Comparison of ENCODE assay signal across 8 cellular contexts in the genomic region with DNA sequence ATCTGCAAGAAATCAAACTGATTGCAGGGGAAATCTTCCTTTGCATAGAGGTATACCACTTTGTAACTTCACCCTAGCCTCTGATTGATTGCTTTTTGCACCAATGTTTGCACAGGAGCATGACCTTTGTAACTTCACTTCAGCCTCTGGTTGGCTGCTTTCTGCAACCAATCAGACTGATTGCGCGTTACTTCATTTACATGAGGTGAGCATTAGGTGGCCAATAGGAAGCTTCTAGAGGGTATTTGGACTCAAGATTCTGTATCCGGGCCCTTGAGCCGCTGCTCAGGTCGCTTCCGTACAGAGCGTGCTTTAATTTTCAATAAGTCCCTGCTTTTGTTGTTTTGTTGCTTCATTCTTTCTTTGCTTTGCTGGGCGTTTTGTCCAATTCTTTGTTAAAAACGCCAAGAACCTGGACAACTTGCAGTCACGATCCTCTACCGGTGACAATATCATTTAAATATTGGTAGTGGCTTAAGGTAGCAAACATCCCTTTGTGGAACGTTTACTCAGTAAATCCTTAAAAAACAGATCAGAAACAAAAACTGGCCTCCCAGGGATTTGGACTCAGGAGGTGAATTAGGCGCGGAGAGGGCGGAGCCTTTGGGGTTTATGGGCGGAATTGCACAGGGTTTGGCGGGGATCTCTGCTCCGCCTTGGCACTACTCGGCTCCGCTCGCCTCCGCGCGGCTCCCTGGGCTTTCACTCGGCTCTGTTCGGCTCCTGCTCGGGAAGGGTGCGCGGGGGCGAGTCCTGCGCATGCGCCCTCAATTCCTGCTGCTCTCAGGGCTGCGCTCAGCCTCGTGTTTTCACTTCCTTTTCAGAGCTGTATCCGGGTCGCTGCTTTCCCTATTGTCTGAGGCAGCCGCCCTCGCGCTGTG. TPM values are rescaled to one million over a fixed set of nuclear protein-coding genes. Genes with fewer than 3 reads are reported as not detected.
DNase-seq lines count a peak whose midpoint lies in the region; ATAC-seq and TF ChIP-seq lines count a peak whose summit lies in the region.

A gene with protein sequence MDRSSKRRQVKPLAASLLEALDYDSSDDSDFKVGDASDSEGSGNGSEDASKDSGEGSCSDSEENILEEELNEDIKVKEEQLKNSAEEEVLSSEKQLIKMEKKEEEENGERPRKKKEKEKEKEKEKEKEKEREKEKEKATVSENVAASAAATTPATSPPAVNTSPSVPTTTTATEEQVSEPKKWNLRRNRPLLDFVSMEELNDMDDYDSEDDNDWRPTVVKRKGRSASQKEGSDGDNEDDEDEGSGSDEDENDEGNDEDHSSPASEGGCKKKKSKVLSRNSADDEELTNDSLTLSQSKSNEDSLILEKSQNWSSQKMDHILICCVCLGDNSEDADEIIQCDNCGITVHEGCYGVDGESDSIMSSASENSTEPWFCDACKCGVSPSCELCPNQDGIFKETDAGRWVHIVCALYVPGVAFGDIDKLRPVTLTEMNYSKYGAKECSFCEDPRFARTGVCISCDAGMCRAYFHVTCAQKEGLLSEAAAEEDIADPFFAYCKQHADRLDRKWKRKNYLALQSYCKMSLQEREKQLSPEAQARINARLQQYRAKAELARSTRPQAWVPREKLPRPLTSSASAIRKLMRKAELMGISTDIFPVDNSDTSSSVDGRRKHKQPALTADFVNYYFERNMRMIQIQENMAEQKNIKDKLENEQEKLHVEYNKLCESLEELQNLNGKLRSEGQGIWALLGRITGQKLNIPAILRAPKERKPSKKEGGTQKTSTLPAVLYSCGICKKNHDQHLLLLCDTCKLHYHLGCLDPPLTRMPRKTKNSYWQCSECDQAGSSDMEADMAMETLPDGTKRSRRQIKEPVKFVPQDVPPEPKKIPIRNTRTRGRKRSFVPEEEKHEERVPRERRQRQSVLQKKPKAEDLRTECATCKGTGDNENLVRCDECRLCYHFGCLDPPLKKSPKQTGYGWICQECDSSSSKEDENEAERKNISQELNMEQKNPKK (plus strand): TSS at position 812 of the 881 bp plus-strand sequence. CDS start 452 bp downstream, outside the sequence.

- H3K36me3 Mint-ChIP-seq in CD8-positive, alpha-beta T cell, result peaks cover 25% of the 10 kb centered on the region

- peak within 1 kb of the TSS; percentile 72 for H3K4me3 ChIP-seq in CD8-positive, alpha-beta T cell (ENCODE audit: low read depth, low read length)
- peak within 1 kb of the TSS; percentile 67 for H3K4me3 ChIP-seq in ectodermal cell (ENCODE audit: insufficient read depth, low read depth, low read length)
- H3K4me3 ChIP-seq in lower lobe of right lung, result peak within 1 kb of the TSS; percentile 83

- no peaks in the 10 kb centered on the region for H3K36me3 ChIP-seq in CD8-positive, alpha-beta T cell (ENCODE audit: insufficient read depth, low read length)
- H3K36me3 ChIP-seq in ectodermal cell (ENCODE audit: control insufficient read depth, insufficient read depth, low read length) (no peaks in the 10 kb centered on the region), lower lobe of right lung (peaks cover 8% of the 10 kb centered on the region)

- H3K4me1 Mint-ChIP-seq in CD8-positive, alpha-beta T cell (ENCODE audit: low read depth), result peaks cover 45% of the 10 kb centered on the region

- peak within 1 kb of the TSS; percentile 95 for H3K4me3 Mint-ChIP-seq in CD8-positive, alpha-beta T cell

- no peaks in the 10 kb centered on the region for H3K9me3 ChIP-seq in CD8-positive, alpha-beta T cell (ENCODE audit: low read length)
- no peaks in the 10 kb centered on the region for H3K9me3 ChIP-seq in ectodermal cell (ENCODE audit: control insufficient read depth, low read length)
- no peaks in the 10 kb centered on the region for H3K9me3 ChIP-seq in lower lobe of right lung

- no peak for TF ChIP-seq CTCF in CD8-positive, alpha-beta T cell (IDR thresholded peaks at IDR 0.05)
- no peak for TF ChIP-seq CTCF in lower lobe of right lung (IDR thresholded peaks at IDR 0.05)

- CTCF ChIA-PET in CD8-positive, alpha-beta T cell (lab: Charles Lee), result no interaction called here

- H3K27me3 ChIP-seq in CD8-positive, alpha-beta T cell (ENCODE audit: insufficient read depth, low read length), result no peaks in the 10 kb centered on the region
- H3K27me3 ChIP-seq in ectodermal cell (ENCODE audit: control insufficient read depth, insufficient read depth, low read length, poor library complexity, severe bottlenecking) (no peaks in the 10 kb centered on the region), lower lobe of right lung (ENCODE audit: low read depth) (no peaks in the 10 kb centered on the region)

- peak; percentile 89 to 96 (median 93) for DNase-seq in CD8-positive, alpha-beta T cell
- DNase-seq in HS-27A (ENCODE audit: low read depth), result peak; percentile 77
- peak; percentile 57 for DNase-seq in NK-92 (lab: John Stamatoyannopoulos, UW; ENCODE audit: unreplicated experiment)
- peak; percentile 87 to 90 for DNase-seq in activated CD8-positive, alpha-beta memory T cell treated with anti-CD3 and anti-CD28 coated beads for 1 hour (ENCODE audit: extremely low read depth in 1 of 2, low read depth in 1 of 2)
- DNase-seq in lower lobe of right lung, result peak; percentile 98
- peak; percentile 92 to 93 (median 93) for DNase-seq in stimulated activated CD4-positive, alpha-beta T cell treated with anti-CD3 and anti-CD28 coated beads, TNF-alpha, amount 100 ng/mL, for 24 hours (ENCODE audit: low read depth in 3 of 3)

- intact Hi-C loops in CD8-positive, alpha-beta T cell (cut with DNase I, micrococcal nuclease), result loop anchor here (1.0 to 5.0 kb wide), 3 partner anchors 32 to 1239 kb away; partner anchors contain the start of gene TMEM106B (in 1 of the 2)
- intact Hi-C loops in lower lobe of right lung (cut with DNase I), result no loop called here

- H3K27ac ChIP-seq in CD8-positive, alpha-beta T cell (ENCODE audit: low read depth, low read length), result peak within 1 kb of the TSS; percentile 75
- H3K27ac ChIP-seq in ectodermal cell (ENCODE audit: insufficient read depth, low read depth, low read length, poor library complexity, severe bottlenecking) (peak within 1 kb of the TSS; percentile 85), lower lobe of right lung (peak within 1 kb of the TSS; percentile 87)

- no peaks in the 10 kb centered on the region for H3K9me3 Mint-ChIP-seq in CD8-positive, alpha-beta T cell

- H3K27me3 Mint-ChIP-seq in CD8-positive, alpha-beta T cell (ENCODE audit: low read depth), result peaks cover 14% of the 10 kb centered on the region

- peak; percentile 97 for ATAC-seq in CD8-positive, alpha-beta T cell
- ATAC-seq in GM19467 (IDR thresholded peaks at IDR 0.05; ENCODE audit: unreplicated experiment) (peak; percentile 99), lower lobe of right lung (peak; percentile 100)

- H3K27ac Mint-ChIP-seq in CD8-positive, alpha-beta T cell, result peak within 1 kb of the TSS; percentile 97

- POLR2A ChIA-PET in CD8-positive, alpha-beta T cell (lab: Charles Lee), result interaction anchor here (0.9 to 4.9 kb wide), 3 partner anchors 12 to 34 kb away, joined by 4 to 40 read pairs (median 4); a partner anchor contains a TSS

- H3K4me1 ChIP-seq in CD8-positive, alpha-beta T cell (ENCODE audit: insufficient read depth, low read length), result peaks cover 25% of the 10 kb centered on the region
- H3K4me1 ChIP-seq in ectodermal cell (ENCODE audit: control insufficient read depth, insufficient read depth, low read length) (no peaks in the 10 kb centered on the region), lower lobe of right lung (peaks cover 12% of the 10 kb centered on the region)

- WGBS in ectodermal cell, 2 experiments, result 22 to 25% methylated on average over 38 to 39 of the region's 39 CpGs

RNA-seq across cellular contexts. Expression of the gene that starts here (rescaled TPM):
- total RNA-seq in CD8-positive, alpha-beta T cell, result 10 to 100 TPM; 18.0 to 18.3 TPM
- 62.4 TPM for polyA plus RNA-seq in ectodermal cell (2013, experiment 1 of 4)
- polyA plus RNA-seq in ectodermal cell (2013, experiment 2 of 4), result 57.6 TPM
- polyA plus RNA-seq in ectodermal cell (2013, experiment 3 of 4), result 67.3 TPM
- polyA plus RNA-seq in ectodermal cell (2013, experiment 4 of 4), result 66.5 TPM
- total RNA-seq in lower lobe of right lung, result 27.9 TPM

Comparison
In these comparisons a context has a peak if more than half of its experiments do, and no peak if none do; other contexts are left out.
1. Peak in every context shown above with its lines: DNase-seq, ATAC-seq, H3K4me3 ChIP-seq and H3K27ac ChIP-seq.